10 cellular contexts compared by ENCODE assay signal in the genomic region with DNA sequence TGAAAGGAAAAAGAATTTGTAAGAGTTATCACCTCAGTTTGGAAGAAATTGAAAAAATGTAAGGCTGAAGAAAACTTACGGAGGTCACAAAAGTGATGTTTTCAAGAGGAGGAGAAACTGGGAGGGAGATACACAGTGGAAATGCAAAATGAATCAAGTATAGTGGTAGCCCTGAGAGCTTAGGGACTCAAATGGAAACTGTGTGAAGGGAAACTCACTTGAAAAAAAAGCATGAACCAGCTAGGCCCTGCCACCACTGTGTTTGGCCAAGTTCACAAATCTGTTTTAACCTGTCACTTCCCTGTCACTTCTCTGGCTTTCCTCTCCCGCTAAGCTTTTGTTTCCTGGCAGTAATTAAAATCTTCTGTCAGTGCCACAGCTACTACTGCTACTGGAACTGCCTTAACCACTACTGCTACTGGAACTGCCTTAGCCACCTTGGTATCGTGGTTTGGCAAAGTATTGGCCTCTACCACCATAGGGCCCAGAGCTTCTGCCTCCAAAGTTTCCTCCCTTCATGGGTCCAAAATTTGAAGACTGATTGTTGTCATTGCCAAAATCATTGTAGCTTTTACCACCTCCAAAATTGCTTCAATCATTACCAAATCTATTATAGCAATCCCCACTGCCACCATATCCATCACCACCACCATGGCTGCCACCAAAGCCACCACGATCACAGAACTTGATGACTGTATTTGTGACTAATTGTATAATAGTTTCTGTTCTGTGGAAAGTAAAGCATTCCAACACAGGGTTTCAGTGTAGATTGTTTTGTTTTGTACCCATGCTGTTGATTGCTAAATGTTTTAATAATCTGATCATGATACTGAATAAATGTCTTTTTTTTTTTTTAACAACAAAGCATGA. TPM values are rescaled to one million over a fixed set of nuclear protein-coding genes. Genes with fewer than 3 reads are reported as not detected.
DNase-seq lines count a peak whose midpoint lies in the region; ATAC-seq and TF ChIP-seq lines count a peak whose summit lies in the region.
"Had no signal": no experiment of that assay in that cellular context is flagged by ENCODE, and none has a peak within 500 bp of the region (broad histone marks: within the 10 kb centered on the region; RNA-seq: fewer than 3 reads in every experiment).

No MANE protein-coding gene starts in this region.

- H3K9me3 ChIP-seq in Karpas-422 (ENCODE audit: low read length) (no peaks in the 10 kb centered on the region), body of pancreas (no peaks in the 10 kb centered on the region), psoas muscle (no peaks in the 10 kb centered on the region)

- H3K36me3 ChIP-seq in GM06990 (ENCODE audit: control insufficient read depth, insufficient read depth, low read length): no peaks in the 10 kb centered on the region; the same call in 1 of the 2 replicates
- peaks cover 51% of the 10 kb centered on the region for H3K36me3 ChIP-seq in Karpas-422 (ENCODE audit: insufficient read depth, low read length)
- no peaks in the 10 kb centered on the region for H3K36me3 ChIP-seq in body of pancreas (replicated peaks in 1 of 2; ENCODE audit: insufficient read depth in 1 of 2, low read depth in 2 of 2)
- peaks cover 0 to 48% of the 10 kb centered on the region in 2 donors for H3K36me3 ChIP-seq in psoas muscle (ENCODE audit: insufficient read depth in 1 of 2, low read depth in 1 of 2)

- ATAC-seq in GM19023 (IDR thresholded peaks at IDR 0.05; ENCODE audit: unreplicated experiment): peak; percentile 44
- ATAC-seq in HG02798 (IDR thresholded peaks at IDR 0.05; ENCODE audit: poor library complexity, unreplicated experiment): peak; percentile 61
- no peak for ATAC-seq in body of pancreas
- no peak for ATAC-seq in psoas muscle

- H3K9ac ChIP-seq in Karpas-422 (ENCODE audit: low read length): no peak overlapping the region

- no peaks in the 10 kb centered on the region for H3K27me3 ChIP-seq in GM06990 (replicated peaks; ENCODE audit: control insufficient read depth, insufficient read depth, low read length)
- no peaks in the 10 kb centered on the region for H3K27me3 ChIP-seq in Karpas-422 (ENCODE audit: low read length)
- no peaks in the 10 kb centered on the region for H3K27me3 ChIP-seq in body of pancreas
- H3K27me3 ChIP-seq in psoas muscle (ENCODE audit: insufficient read depth in 3 of 3, low read length in 2 of 3): no peaks in the 10 kb centered on the region

- intact Hi-C loops in body of pancreas (cut with DNase I) (no loop called here), psoas muscle (cut with DNase I) (no loop called here)

- H3K4me2 ChIP-seq in Karpas-422 (ENCODE audit: low read depth, low read length, poor library complexity, severe bottlenecking): no peak overlapping the region

- WGBS in body of pancreas, 2 donors: 66 to 68% methylated on average over 4 of the region's 4 CpGs
- 61 to 65% (median 64%) methylated on average over 4 of the region's 4 CpGs for WGBS in psoas muscle, 3 donors

- H3K27ac ChIP-seq in Karpas-422 (ENCODE audit: low read length): peak overlapping the region; percentile 39; the same call in 1 of the 2 replicates
- no peak overlapping the region for H3K27ac ChIP-seq in body of pancreas
- H3K27ac ChIP-seq in psoas muscle: no peak overlapping the region
- H3K27ac ChIP-seq: WERI-Rb-1 had no signal

- TF ChIP-seq POLR2A in body of pancreas (IDR thresholded peaks at IDR 0.05): no peak

- H3K4me3 ChIP-seq in GM06990 (replicated peaks; ENCODE audit: low read depth, low read length) (no peak overlapping the region), Karpas-422 (ENCODE audit: low read length) (no peak overlapping the region), body of pancreas (no peak overlapping the region), psoas muscle (no peak overlapping the region)

- H2AFZ ChIP-seq in Karpas-422 (ENCODE audit: low read length): no peak overlapping the region

- H3K9me2 ChIP-seq in Karpas-422 (replicated peaks; ENCODE audit: insufficient read depth, low read length): no peaks in the 10 kb centered on the region

- DNase-seq in GM06990 (ENCODE audit: extremely low read depth, insufficient read length): peak; percentile 26
- DNase-seq in Karpas-422: peak; percentile 54
- DNase-seq in body of pancreas: no peak
- no peak for DNase-seq in middle frontal gyrus (ENCODE audit: extremely low spot score, low spot score)
- DNase-seq in NCI-H2171 treated with DMSO at 0.1 percent for 48 hours (lab: John Stamatoyannopoulos, UW): no peak
- DNase-seq in psoas muscle: no peak
- DNase-seq: CD4-positive, alpha-beta T cell; WERI-Rb-1 had no signal

- peaks cover 28% of the 10 kb centered on the region for H3K4me1 ChIP-seq in Karpas-422 (ENCODE audit: low read length)
- H3K4me1 ChIP-seq in body of pancreas: peaks cover 23% of the 10 kb centered on the region
- no peaks in the 10 kb centered on the region for H3K4me1 ChIP-seq in psoas muscle

- no peak for TF ChIP-seq CTCF in GM06990 (IDR thresholded peaks at IDR 0.05; ENCODE audit: insufficient read depth, low read length, poor library complexity, severe bottlenecking)
- TF ChIP-seq CTCF in body of pancreas (IDR thresholded peaks at IDR 0.05): no peak
- no peak for TF ChIP-seq CTCF in psoas muscle (IDR thresholded peaks at IDR 0.05)

- H4K20me1 ChIP-seq in Karpas-422 (ENCODE audit: insufficient read depth, low read depth, low read length): peaks cover 11% of the 10 kb centered on the region; the same call in 1 of the 2 replicates

- peaks cover 26% of the 10 kb centered on the region for H3K79me2 ChIP-seq in Karpas-422 (ENCODE audit: low read length)

RNA-seq across cellular contexts. Expression of a gene that starts 41.5 kb away (rescaled TPM):
- total RNA-seq in Karpas-422 (2014; rRNA removed; shearing (Covaris generic); ENCODE audit: low replicate concordance): 66.8 and 102 TPM in 2 replicates
- total RNA-seq in body of pancreas (10 to 100 TPM; 20.8 to 21.0 TPM), psoas muscle (10 to 100 TPM; 20.1 to 24.9 (median 22.3) TPM)
- polyA plus RNA-seq in psoas muscle: 10 to 100 TPM; 10.4 to 24.7 (median 12.6) TPM

Comparison
In these comparisons a context has a peak if more than half of its experiments do, and no peak if none do; other contexts are left out.
1. DNase-seq: peak in GM06990 (single experiment) and Karpas-422 (single experiment); none in body of pancreas (0 of 4), middle frontal gyrus (single experiment), NCI-H2171 treated with DMSO at 0.1 percent for 48 hours (single experiment) and psoas muscle (0 of 2).
2. ATAC-seq: peak in GM19023 (single experiment) and HG02798 (single experiment); none in body of pancreas (single experiment) and psoas muscle (0 of 4).